32 cellular contexts compared by ENCODE assay signal in the genomic region with DNA sequence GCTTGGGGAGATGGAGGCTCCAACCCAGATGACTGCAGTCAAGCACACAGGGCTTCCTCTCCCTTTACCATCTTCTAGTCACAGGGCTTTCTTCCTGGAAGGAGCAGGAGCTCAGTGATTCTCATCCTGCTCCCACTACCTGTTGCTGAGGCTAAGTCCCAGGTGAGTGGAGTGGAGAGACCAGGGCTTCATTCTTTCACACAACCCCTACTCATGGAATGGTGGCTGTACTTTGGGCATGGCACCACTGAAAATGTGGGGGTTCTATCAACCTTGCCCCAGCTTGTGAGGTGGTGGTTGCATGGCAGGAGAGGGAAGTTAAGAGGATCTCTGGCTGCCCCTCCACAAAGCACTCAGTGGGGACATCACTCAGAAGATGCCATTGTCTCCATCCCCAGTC.
"Had no signal": no experiment of that assay in that cellular context is flagged by ENCODE, and none has a peak within 500 bp of the region (broad histone marks: within the 10 kb centered on the region; RNA-seq: fewer than 3 reads in every experiment).

No MANE protein-coding gene starts in this region.

- ATAC-seq: activated naive CD4-positive, alpha-beta T cell treated with anti-CD3 and anti-CD28 coated beads, Interleukin-2, amount 50 U/mL, for 72 hours; activated naive CD8-positive, alpha-beta T cell treated with anti-CD3 and anti-CD28 coated beads, Interleukin-2, amount 50 U/mL, for 24 hours; activated T-cell treated with anti-CD3 and anti-CD28 coated beads, Interleukin-2, amount 50 U/mL, for 4 hours; activated T-cell treated with anti-CD3 and anti-CD28 coated beads, Interleukin-2, amount 50 U/mL, for 72 hours; activated T-helper 17 cell treated with anti-CD3 and anti-CD28 coated beads, Interleukin-2, amount 50 U/mL, for 72 hours; body of pancreas had no signal

- H3K4me3 ChIP-seq: adrenal gland, ascending aorta, body of pancreas, breast epithelium, cardiac muscle cell had no signal

- DNase-seq: activated effector memory CD4-positive, alpha-beta T cell treated with anti-CD3 and anti-CD28 coated beads, Interleukin-2, amount 50 U/mL, for 16 hours; activated effector memory CD4-positive, alpha-beta T cell treated with Interleukin-2 at 50 U/mL for 16 hours; activated gamma-delta T cell; activated gamma-delta T cell treated with Interleukin-2 at 50 U/mL for 16 hours; activated naive CD4-positive, alpha-beta T cell; activated naive CD4-positive, alpha-beta T cell treated with anti-CD3 and anti-CD28 coated beads for 36 hours; activated naive CD4-positive, alpha-beta T cell treated with anti-CD3 and anti-CD28 coated beads, Interleukin-2, amount 10 ng/mL, durations not matched to agents 7 days and 5 days; activated naive CD4-positive, alpha-beta T cell treated with anti-CD3 and anti-CD28 coated beads, Interleukin-2, amount 50 U/mL, for 16 hours; activated naive CD4-positive, alpha-beta T cell treated with Interleukin-2 at 50 U/mL for 16 hours; activated naive CD8-positive, alpha-beta T cell treated with anti-CD3 and anti-CD28 coated beads for 36 hours; activated naive CD8-positive, alpha-beta T cell treated with anti-CD3 and anti-CD28 coated beads, Interleukin-2, amount 10 ng/mL, durations not matched to agents 7 days and 5 days; activated naive CD8-positive, alpha-beta T cell treated with anti-CD3 and anti-CD28 coated beads, Interleukin-2, amount 50 U/mL, for 24 hours; activated T-cell treated with anti-CD3 and anti-CD28 coated beads, Interleukin-2, amount 50 U/mL, for 1 hour; activated T-cell treated with anti-CD3 and anti-CD28 coated beads, Interleukin-2, amount 50 U/mL, for 24 hours; activated T-cell treated with anti-CD3 and anti-CD28 coated beads, Interleukin-2, amount 50 U/mL, for 4 hours; activated T-cell treated with anti-CD3 and anti-CD28 coated beads, Interleukin-2, amount 50 U/mL, for 48 hours; activated T-cell treated with anti-CD3 and anti-CD28 coated beads, Interleukin-2, amount 50 U/mL, for 72 hours; adrenal gland; amniotic stem cell; amygdala; anterior cingulate cortex; aorta; body of pancreas; brain microvascular endothelial cell; caudate nucleus; central memory CD4-positive, alpha-beta T cell; cerebellar nuclear complex had no signal

- H3K9me3 ChIP-seq: adrenal gland, ascending aorta, body of pancreas, breast epithelium had no signal

- H3K27ac ChIP-seq: adrenal gland, ascending aorta, body of pancreas, brain microvascular endothelial cell, breast epithelium, cardiac muscle cell had no signal

- H3K36me3 ChIP-seq: adrenal gland, ascending aorta, brain microvascular endothelial cell, breast epithelium, cardiac muscle cell had no signal

- H3K4me1 ChIP-seq: adrenal gland, ascending aorta, breast epithelium had no signal

- H3K27me3 ChIP-seq: adrenal gland, ascending aorta, body of pancreas, breast epithelium, cardiac muscle cell had no signal
